ENCODE assay signal across 23 cellular contexts in genomic region chr5:98921947-98922508, GRCh38. TPM values are rescaled to one million over a fixed set of nuclear protein-coding genes. Genes with fewer than 3 reads are reported as not detected.
A peak's percentile ranks its signal among the peaks of the same experiment; 100 is the strongest.
DNase-seq lines count a peak whose midpoint lies in the region; ATAC-seq lines count a peak whose summit lies in the region.
"Had no signal": no experiment of that assay in that cellular context is flagged by ENCODE, and none has a peak within 500 bp of the region (broad histone marks: within the 10 kb centered on the region; RNA-seq: fewer than 3 reads in every experiment).

No MANE protein-coding gene starts in this region.

- no peaks in the 10 kb centered on the region for H3K9me3 Mint-ChIP-seq in activated CD4-positive, alpha-beta T cell treated with anti-CD3 and anti-CD28 coated beads, Interleukin-2, amount 10 ng/mL, durations not matched to agents 7 days and 5 days
- H3K9me3 Mint-ChIP-seq in CD4-positive, alpha-beta memory T cell = no peaks in the 10 kb centered on the region
- no peaks in the 10 kb centered on the region for H3K9me3 Mint-ChIP-seq in activated CD4-positive, alpha-beta memory T cell treated with anti-CD3 and anti-CD28 coated beads for 36 hours
- no peaks in the 10 kb centered on the region for H3K9me3 Mint-ChIP-seq in naive B cell
- H3K9me3 Mint-ChIP-seq: CD14-positive monocyte had no signal

- no peaks in the 10 kb centered on the region for H3K27me3 Mint-ChIP-seq in activated CD4-positive, alpha-beta T cell treated with anti-CD3 and anti-CD28 coated beads, Interleukin-2, amount 10 ng/mL, durations not matched to agents 7 days and 5 days
- no peaks in the 10 kb centered on the region for H3K27me3 Mint-ChIP-seq in CD4-positive, alpha-beta memory T cell
- H3K27me3 Mint-ChIP-seq in activated CD4-positive, alpha-beta memory T cell treated with anti-CD3 and anti-CD28 coated beads for 36 hours = no peaks in the 10 kb centered on the region
- H3K27me3 Mint-ChIP-seq in naive B cell = no peaks in the 10 kb centered on the region

- peaks cover 92% of the 10 kb centered on the region for H3K4me1 ChIP-seq in CD4-positive, alpha-beta memory T cell (ENCODE audit: insufficient read depth, low read length)

- H3K36me3 Mint-ChIP-seq in activated CD4-positive, alpha-beta T cell treated with anti-CD3 and anti-CD28 coated beads, Interleukin-2, amount 10 ng/mL, durations not matched to agents 7 days and 5 days (ENCODE audit: low read depth) = peaks cover 64% of the 10 kb centered on the region
- peaks cover 51 to 78% of the 10 kb centered on the region in 2 donors for H3K36me3 Mint-ChIP-seq in CD4-positive, alpha-beta memory T cell
- peaks cover 53% of the 10 kb centered on the region for H3K36me3 Mint-ChIP-seq in activated CD4-positive, alpha-beta memory T cell treated with anti-CD3 and anti-CD28 coated beads for 36 hours
- H3K36me3 Mint-ChIP-seq in naive B cell = peaks cover 15 to 27% of the 10 kb centered on the region in 2 donors

- H3K27ac Mint-ChIP-seq in activated CD4-positive, alpha-beta T cell treated with anti-CD3 and anti-CD28 coated beads, Interleukin-2, amount 10 ng/mL, durations not matched to agents 7 days and 5 days = peak overlapping the region; percentile 44
- peak overlapping the region in 3 of 7 donors; percentile 2 to 47 (median 3) for H3K27ac Mint-ChIP-seq in CD4-positive, alpha-beta memory T cell
- peak overlapping the region; percentile 49 for H3K27ac Mint-ChIP-seq in activated CD4-positive, alpha-beta memory T cell treated with anti-CD3 and anti-CD28 coated beads for 36 hours
- H3K27ac Mint-ChIP-seq in naive B cell = peak overlapping the region in 3 of 6 donors; percentile 16 to 64 (median 36)

- no peaks in the 10 kb centered on the region for H3K9me3 ChIP-seq in CD4-positive, alpha-beta memory T cell (ENCODE audit: control insufficient read depth in 1 of 2, low read length in 2 of 2)

- H3K4me3 Mint-ChIP-seq in activated CD4-positive, alpha-beta T cell treated with anti-CD3 and anti-CD28 coated beads, Interleukin-2, amount 10 ng/mL, durations not matched to agents 7 days and 5 days = peak overlapping the region; percentile 7
- H3K4me3 Mint-ChIP-seq in CD4-positive, alpha-beta memory T cell = peak overlapping the region in 7 of 8 donors; percentile 27 to 70 (median 50)
- H3K4me3 Mint-ChIP-seq in activated CD4-positive, alpha-beta memory T cell treated with anti-CD3 and anti-CD28 coated beads for 36 hours = no peak overlapping the region
- H3K4me3 Mint-ChIP-seq in naive B cell = peak overlapping the region in 5 of 8 donors; percentile 1 to 56 (median 30)
- H3K4me3 Mint-ChIP-seq: CD14-positive monocyte had no signal

- no peak for DNase-seq in activated CD4-positive, alpha-beta T cell treated with anti-CD3 and anti-CD28 coated beads, Interleukin-2, amount 10 ng/mL, durations not matched to agents 7 days and 5 days
- DNase-seq in activated CD4-positive, alpha-beta T cell treated with anti-CD3 and anti-CD28 coated beads, Interleukin-2, amount 50 U/mL, for 1 hour = no peak
- DNase-seq in CD4-positive, alpha-beta memory T cell = no peak
- DNase-seq in activated CD4-positive, alpha-beta memory T cell treated with anti-CD3 and anti-CD28 coated beads for 36 hours = no peak
- DNase-seq in naive B cell = no peak
- DNase-seq in effector CD4-positive, alpha-beta T cell = no peak
- DNase-seq: activated CD4-positive, alpha-beta T cell treated with anti-CD3 and anti-CD28 coated beads for 4 hours; anterior cingulate cortex; central memory CD4-positive, alpha-beta T cell; dorsolateral prefrontal cortex; foreskin keratinocyte; GF-D8; hippocampal formation; NCI-H1436; NCI-H2171; NCI-H526 treated with DMSO at 0.1 percent for 48 hours; RPMI8226; small intestine; stimulated activated CD4-positive, alpha-beta T cell treated with anti-CD3 and anti-CD28 coated beads, Interleukin-4, amount 100 ng/mL, for 1 hour had no signal

- POLR2A ChIA-PET in activated CD4-positive, alpha-beta T cell treated with anti-CD3 and anti-CD28 coated beads, Interleukin-2, amount 10 ng/mL, durations not matched to agents 7 days and 5 days (lab: Charles Lee) = interaction anchor here (0.7 kb wide), 1 partner anchor 11 kb away, joined by 10 read pairs; no protein-coding TSS in a partner anchor
- POLR2A ChIA-PET in CD4-positive, alpha-beta memory T cell (lab: Charles Lee; ENCODE audit: partially characterized antibody) = interaction anchor here (0.9 to 9.4 kb wide), 3 partner anchors 11 to 110 kb away, joined by 4 to 130 read pairs (median 6); no protein-coding TSS in a partner anchor
- POLR2A ChIA-PET in activated CD4-positive, alpha-beta memory T cell treated with anti-CD3 and anti-CD28 coated beads for 36 hours (lab: Charles Lee) = interaction anchor here (0.7 to 2.5 kb wide), 4 partner anchors 8 to 42 kb away, joined by 3 to 9 read pairs (median 3); no protein-coding TSS in a partner anchor

- H3K4me3 ChIP-seq in CD4-positive, alpha-beta memory T cell (ENCODE audit: low read length in 2 of 2) = no peak overlapping the region
- H3K4me3 ChIP-seq: dorsolateral prefrontal cortex had no signal

- intact Hi-C loops in CD4-positive, alpha-beta memory T cell (cut with micrococcal nuclease) = loop anchor here (10.0 kb wide), 1 partner anchor 1613 kb away; the partner anchor contains the start of gene FAM174A
- intact Hi-C loops in activated CD4-positive, alpha-beta memory T cell treated with anti-CD3 and anti-CD28 coated beads for 36 hours (cut with micrococcal nuclease) = no loop called here

- no peaks in the 10 kb centered on the region for H3K27me3 ChIP-seq in CD4-positive, alpha-beta memory T cell (ENCODE audit: insufficient read depth, low read length)
- H3K27me3 ChIP-seq: dorsolateral prefrontal cortex, foreskin keratinocyte had no signal

- no peak for ATAC-seq in naive B cell (ENCODE audit: low read depth in 2 of 2)
- ATAC-seq in HG02885 (IDR thresholded peaks at IDR 0.05; ENCODE audit: poor library complexity, unreplicated experiment) = no peak
- ATAC-seq in GM19035 (IDR thresholded peaks at IDR 0.05; ENCODE audit: unreplicated experiment) = no peak
- ATAC-seq: foreskin keratinocyte, SK-N-SH treated with all-trans-retinoic acid at 6 μM for 48 hours had no signal

- CTCF ChIA-PET in activated CD4-positive, alpha-beta T cell treated with anti-CD3 and anti-CD28 coated beads, Interleukin-2, amount 10 ng/mL, durations not matched to agents 7 days and 5 days (lab: Charles Lee) = interaction anchor here (0.7 to 1.4 kb wide), 2 partner anchors 11 to 18 kb away, joined by 3 to 6 read pairs; no protein-coding TSS in a partner anchor
- CTCF ChIA-PET in CD4-positive, alpha-beta memory T cell (lab: Charles Lee; ENCODE audit: partially characterized antibody) = interaction anchor here (0.9 to 3.0 kb wide), 5 partner anchors 9 to 139 kb away, joined by 3 to 10 read pairs (median 8); no protein-coding TSS in a partner anchor
- CTCF ChIA-PET in activated CD4-positive, alpha-beta memory T cell treated with anti-CD3 and anti-CD28 coated beads for 36 hours (lab: Charles Lee) = interaction anchor here (1.3 kb wide), 2 partner anchors 9 to 138 kb away, joined by 5 to 9 read pairs; no protein-coding TSS in a partner anchor

- H3K4me1 Mint-ChIP-seq in activated CD4-positive, alpha-beta T cell treated with anti-CD3 and anti-CD28 coated beads, Interleukin-2, amount 10 ng/mL, durations not matched to agents 7 days and 5 days = peaks cover 68% of the 10 kb centered on the region
- peaks cover 43 to 93% (median 68%) of the 10 kb centered on the region in 4 donors for H3K4me1 Mint-ChIP-seq in CD4-positive, alpha-beta memory T cell
- peaks cover 71% of the 10 kb centered on the region for H3K4me1 Mint-ChIP-seq in activated CD4-positive, alpha-beta memory T cell treated with anti-CD3 and anti-CD28 coated beads for 36 hours (ENCODE audit: low read depth)
- peaks cover 34 to 62% (median 43%) of the 10 kb centered on the region in 3 donors for H3K4me1 Mint-ChIP-seq in naive B cell

- H3K27ac ChIP-seq in CD4-positive, alpha-beta memory T cell (ENCODE audit: low read depth, low read length) = no peak overlapping the region
- H3K27ac ChIP-seq: dorsolateral prefrontal cortex, foreskin keratinocyte had no signal

- peaks cover 42% of the 10 kb centered on the region for H3K36me3 ChIP-seq in CD4-positive, alpha-beta memory T cell (ENCODE audit: insufficient read depth, low read length)

RNA-seq across cellular contexts. Expression of gene CHD1, which starts 6.8 kb away (rescaled TPM):
- total RNA-seq in activated CD4-positive, alpha-beta T cell treated with anti-CD3 and anti-CD28 coated beads, Interleukin-2, amount 10 ng/mL, durations not matched to agents 7 days and 5 days = 10 to 100 TPM; 42.7 to 54.5 TPM
- 10 to 100 TPM; 91.2 to 93.9 TPM for total RNA-seq in CD4-positive, alpha-beta memory T cell
- polyA plus RNA-seq in CD4-positive, alpha-beta memory T cell = 10 to 100 TPM in 1 of 2 donors, 1 to 10 TPM in 1; 6.6 to 15.1 TPM
- 10 to 100 TPM; 50.1 to 53.4 TPM for total RNA-seq in activated CD4-positive, alpha-beta memory T cell treated with anti-CD3 and anti-CD28 coated beads for 36 hours
- 10 to 100 TPM in 4 of 6 donors, 1 to 10 TPM in 2; 4.1 to 12.2 (median 10.9) TPM for polyA plus RNA-seq in naive B cell (ENCODE audit: low read depth in 6 of 6)
